ENCODE assay signal across 25 cellular contexts in the genomic region with DNA sequence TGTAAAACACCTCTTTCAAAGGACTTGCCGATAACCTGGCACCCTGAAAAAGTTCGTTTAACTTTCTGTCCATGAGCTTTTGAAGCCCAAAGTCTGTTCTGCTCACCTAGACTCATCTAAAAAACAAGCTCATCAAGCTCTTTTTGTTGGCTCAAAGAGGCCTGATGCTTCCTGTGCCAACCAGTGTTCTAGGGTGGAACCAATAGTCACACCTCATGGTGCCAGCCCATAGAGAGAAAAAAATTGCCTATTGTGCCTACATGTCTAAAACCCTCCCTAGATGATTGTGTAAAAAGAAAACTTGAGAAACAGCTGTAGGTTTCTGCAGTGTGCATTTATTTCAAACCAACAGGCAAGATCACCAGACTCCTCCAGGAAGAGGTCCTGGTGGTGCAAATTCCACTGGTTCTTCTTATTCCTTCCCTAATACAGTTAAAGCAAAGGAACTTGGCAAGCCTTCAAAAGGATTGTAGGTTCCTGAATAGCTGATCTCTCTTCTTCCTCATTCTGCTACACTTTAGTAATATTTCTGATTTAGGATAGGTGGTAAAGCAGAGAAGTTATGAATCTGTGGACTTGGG. TPM values are rescaled to one million over a fixed set of nuclear protein-coding genes. Genes with fewer than 3 reads are reported as not detected.
DNase-seq lines count a peak whose midpoint lies in the region; ATAC-seq, FAIRE-seq and TF ChIP-seq lines count a peak whose summit lies in the region.
"Had no signal": no experiment of that assay in that cellular context is flagged by ENCODE, and none has a peak within 500 bp of the region (broad histone marks: within the 10 kb centered on the region; RNA-seq: fewer than 3 reads in every experiment).

No MANE protein-coding gene starts in this region.

- H3K4me3 ChIP-seq in AG10803 (ENCODE audit: low read length) (no peak overlapping the region), keratinocyte (ENCODE audit: control insufficient read depth in 2 of 3, extremely low read depth in 1 of 3, insufficient read depth in 2 of 3, low read depth in 1 of 3, low read length in 3 of 3) (peak overlapping the region; percentile 76 to 91 (median 79))
- H3K4me3 ChIP-seq: left ventricle myocardium inferior, mucosa of descending colon, right atrium auricular region, SK-N-MC, upper lobe of left lung had no signal

- no peaks in the 10 kb centered on the region for H3K9me3 ChIP-seq in keratinocyte (ENCODE audit: control insufficient read depth, low read depth, low read length)
- H3K9me3 ChIP-seq: left ventricle myocardium inferior, mucosa of descending colon, right atrium auricular region, upper lobe of left lung had no signal

- peak overlapping the region; percentile 11 for H3K9ac ChIP-seq in keratinocyte (ENCODE audit: control insufficient read depth, extremely low read depth, insufficient read depth, low read length)

- peaks cover 81% of the 10 kb centered on the region for H3K79me2 ChIP-seq in keratinocyte (ENCODE audit: control insufficient read depth, insufficient read depth, low read length)

- peak overlapping the region; percentile 97 for H3K4me2 ChIP-seq in keratinocyte (ENCODE audit: control insufficient read depth, extremely low read depth, insufficient read depth, low read depth, low read length)

- no peaks in the 10 kb centered on the region for H3K9me1 ChIP-seq in keratinocyte (ENCODE audit: control insufficient read depth, extremely low read depth, insufficient read depth, low read length)

- peak overlapping the region; percentile 95 for H3K27ac ChIP-seq in keratinocyte (ENCODE audit: control insufficient read depth, insufficient read depth, low read length)
- H3K27ac ChIP-seq: left ventricle myocardium inferior, right atrium auricular region, SK-N-MC, upper lobe of left lung had no signal

- peaks cover 9 to 33% of the 10 kb centered on the region in 2 experiments for H3K36me3 ChIP-seq in keratinocyte (ENCODE audit: control insufficient read depth in 2 of 2, extremely low read depth in 1 of 2, insufficient read depth in 2 of 2, low read length in 2 of 2)
- H3K36me3 ChIP-seq: left ventricle myocardium inferior, right atrium auricular region, upper lobe of left lung had no signal

- peaks cover 36% of the 10 kb centered on the region for H3K27me3 Mint-ChIP-seq in activated T-helper 17 cell treated with anti-CD3 and anti-CD28 coated beads, Interleukin-2, amount 50 U/mL, for 72 hours

- no peak for ATAC-seq in activated T-helper 17 cell treated with anti-CD3 and anti-CD28 coated beads, Interleukin-2, amount 50 U/mL, for 72 hours (replicated peaks)
- no peak for ATAC-seq in HG02970 (IDR thresholded peaks at IDR 0.05; ENCODE audit: low FRiP score, unreplicated experiment)
- ATAC-seq: mucosa of descending colon had no signal

- H3K27me3 ChIP-seq in keratinocyte (ENCODE audit: control insufficient read depth, extremely low read depth, insufficient read depth, low read length), result no peaks in the 10 kb centered on the region
- H3K27me3 ChIP-seq: right atrium auricular region, upper lobe of left lung had no signal

- FAIRE-seq in keratinocyte (lab: Jason Lieb, UNC), result no peak
- FAIRE-seq: colon, GM18507, TTC549 had no signal

- H3K4me1 ChIP-seq in keratinocyte (ENCODE audit: control insufficient read depth, extremely low read depth, insufficient read depth, low read length), result peaks cover 58% of the 10 kb centered on the region

- no peaks in the 10 kb centered on the region for H3K9me3 Mint-ChIP-seq in activated T-helper 17 cell treated with anti-CD3 and anti-CD28 coated beads, Interleukin-2, amount 50 U/mL, for 72 hours
- H3K9me3 Mint-ChIP-seq: CD4-positive, alpha-beta T cell; IgD-negative memory B cell had no signal

- H2AFZ ChIP-seq in keratinocyte (ENCODE audit: control insufficient read depth, low read length), result no peak overlapping the region

- peak overlapping the region; percentile 42 for H3K27ac Mint-ChIP-seq in activated T-helper 17 cell treated with anti-CD3 and anti-CD28 coated beads, Interleukin-2, amount 50 U/mL, for 72 hours
- H3K27ac Mint-ChIP-seq: CD4-positive, alpha-beta T cell had no signal

- TF ChIP-seq CTCF in AG10803 (conservative IDR thresholded peaks at IDR 0.05; ENCODE audit: low read length) (no peak), keratinocyte (optimal IDR thresholded peaks at IDR 0.05 in 1 of 3, IDR thresholded peaks at IDR 0.05 in 1 of 3, conservative IDR thresholded peaks at IDR 0.05 in 1 of 3; ENCODE audit: extremely low read depth in 1 of 3, insufficient read depth in 2 of 3, low read length in 3 of 3) (no peak)

- no peaks in the 10 kb centered on the region for H4K20me1 ChIP-seq in keratinocyte (ENCODE audit: control insufficient read depth, extremely low read depth, insufficient read depth, low read length)

- dilution Hi-C loops in keratinocyte (cut with MboI; ENCODE audit: extremely low pct_ligation_motif_present, low sequenced_read_pairs), result no loop called here

- peak; percentile 18 for DNase-seq in AG10803 (ENCODE audit: low read depth)
- peak; percentile 40 to 60 for DNase-seq in Kasumi-1 (lab: John Stamatoyannopoulos, UW)
- DNase-seq in keratinocyte (ENCODE audit: low read depth, low spot score), result no peak
- no peak for DNase-seq in epidermal melanocyte (ENCODE audit: insufficient read length, low spot score)
- DNase-seq in activated CD8-positive, alpha-beta memory T cell treated with anti-CD3 and anti-CD28 coated beads, Interleukin-2, amount 50 U/mL, for 4 hours, result no peak
- DNase-seq in kidney tubule cell (ENCODE audit: low spot score), result no peak
- DNase-seq: activated CD4-positive, alpha-beta T cell treated with anti-CD3 and anti-CD28 coated beads, Interleukin-2, amount 50 U/mL, for 1 hour; activated naive CD4-positive, alpha-beta T cell treated with anti-CD3 and anti-CD28 coated beads, Interleukin-2, amount 50 U/mL, for 16 hours; CD4-positive, alpha-beta T cell; DMS79; GOT3; left ventricle myocardium inferior; mucosa of descending colon; NCI-H2081 treated with DMSO at 0.1 percent for 48 hours; occipital lobe; stimulated activated naive CD4-positive, alpha-beta T cell; upper lobe of left lung had no signal

- no peaks in the 10 kb centered on the region for H3K36me3 Mint-ChIP-seq in activated T-helper 17 cell treated with anti-CD3 and anti-CD28 coated beads, Interleukin-2, amount 50 U/mL, for 72 hours (ENCODE audit: low read depth)
- H3K36me3 Mint-ChIP-seq: IgD-negative memory B cell had no signal

- H3K4me3 Mint-ChIP-seq in activated T-helper 17 cell treated with anti-CD3 and anti-CD28 coated beads, Interleukin-2, amount 50 U/mL, for 72 hours, result peak overlapping the region; percentile 2
- H3K4me3 Mint-ChIP-seq: CD4-positive, alpha-beta T cell; IgD-negative memory B cell had no signal

- peaks cover 21% of the 10 kb centered on the region for H3K4me1 Mint-ChIP-seq in activated T-helper 17 cell treated with anti-CD3 and anti-CD28 coated beads, Interleukin-2, amount 50 U/mL, for 72 hours

RNA-seq across cellular contexts. Expression of a gene that starts 4.8 kb away (rescaled TPM):
- total RNA-seq in activated T-helper 17 cell treated with anti-CD3 and anti-CD28 coated beads, Interleukin-2, amount 50 U/mL, for 72 hours, result under 1 TPM in 1 of 2 donors, not detected in 1; 0.80 TPM
- 43.7 to 50.4 TPM (median 47.2 TPM) in 3 replicates for polyA plus RNA-seq in keratinocyte
- polyA plus RNA-seq in keratinocyte (2011; ENCODE audit: low read depth), result 10.4 TPM
- polyA plus RNA-seq in keratinocyte (2011; cell fraction: cytosol; rRNA removed), result 39.3 and 43.7 TPM in 2 replicates
- polyA plus RNA-seq in keratinocyte (2011; cell fraction: nucleus; rRNA removed), result 125 and 148 TPM in 2 replicates
- 29.9 and 39.2 TPM in 2 replicates for polyA plus RNA-seq in keratinocyte (2012; ENCODE audit: low replicate concordance)
- polyA minus RNA-seq in keratinocyte, result 78.3 to 85.8 TPM (median 84.7 TPM) in 3 replicates
- polyA minus RNA-seq in keratinocyte (2011; cell fraction: cytosol; rRNA and poly(A)+ RNA removed), result 50.3 TPM
- 58.7 and 102 TPM in 2 replicates for polyA minus RNA-seq in keratinocyte (2011; cell fraction: nucleus; rRNA and poly(A)+ RNA removed)
- polyA plus RNA-seq: IgD-negative memory B cell had no signal

Comparison
In these comparisons a context has a peak if more than half of its experiments do, and no peak if none do; other contexts are left out.
1. DNase-seq: peak in AG10803 (single experiment) and Kasumi-1 (2 of 2); none in keratinocyte (single experiment), epidermal melanocyte (single experiment), activated CD8-positive, alpha-beta memory T cell treated with anti-CD3 and anti-CD28 coated beads, Interleukin-2, amount 50 U/mL, for 4 hours (single experiment) and kidney tubule cell (single experiment).